ENCODE assay signal across 1 cellular context in genomic region chr20:44222969-44223368, GRCh38.
TF ChIP-seq lines count a peak whose summit lies in the region.

No MANE protein-coding gene starts in this region.

TF ChIP-seq in HEK293, 187 proteins besides CTCF, POLR2A, EP300 and RAD21 (continued from another document):
- no peak for TF ChIP-seq ZBTB6 (tag by site-specific recombination; IDR thresholded peaks at IDR 0.05)
